In the genomic region with DNA sequence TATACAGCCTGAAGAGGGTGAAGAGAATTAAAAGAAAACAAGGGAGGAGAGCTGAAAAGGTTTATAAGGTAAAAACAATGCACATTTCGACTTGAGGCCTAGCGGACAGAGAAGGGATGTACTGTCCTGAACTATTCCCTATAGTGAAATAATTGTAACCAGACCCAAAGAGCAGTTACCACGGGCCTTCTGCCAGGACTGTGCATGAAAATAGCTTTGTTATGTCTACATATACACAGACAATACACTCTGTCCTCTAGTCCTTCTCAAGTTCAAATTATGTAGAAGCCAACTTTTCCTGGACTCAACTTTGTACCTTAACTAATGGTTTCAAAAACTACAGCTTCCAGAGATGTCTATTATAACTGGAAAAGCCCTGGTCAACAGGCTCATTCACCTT, we compare ENCODE assay signal across 13 cellular contexts.
A peak's percentile ranks its signal among the peaks of the same experiment; 100 is the strongest.
DNase-seq lines count a peak whose midpoint lies in the region; ATAC-seq and TF ChIP-seq lines count a peak whose summit lies in the region.
"Had no signal": no experiment of that assay in that cellular context is flagged by ENCODE, and none has a peak within 500 bp of the region (broad histone marks: within the 10 kb centered on the region; RNA-seq: fewer than 3 reads in every experiment).

No MANE protein-coding gene starts in this region.

- no peaks in the 10 kb centered on the region for H3K9me3 ChIP-seq in aorta (ENCODE audit: control insufficient read depth, low read length)

- H3K4me3 ChIP-seq in coronary artery (no peak overlapping the region), foreskin fibroblast (ENCODE audit: low read depth in 1 of 2, low read length in 2 of 2) (no peak overlapping the region), aorta (ENCODE audit: low read length in 2 of 2) (no peak overlapping the region)
- H3K4me3 ChIP-seq: PC-9 had no signal

- intact Hi-C loops in aorta (cut with DNase I), result no loop called here

- ATAC-seq in aorta (ENCODE audit: low FRiP score), result no peak

- 16% methylated on average over 3 of the region's 3 CpGs for WGBS in aorta, 2 donors

- H3K4me1 ChIP-seq in aorta (ENCODE audit: control insufficient read depth in 1 of 2, insufficient read depth in 2 of 2, low read length in 2 of 2), result peaks cover 6 to 14% of the 10 kb centered on the region in 2 donors

- no peaks in the 10 kb centered on the region for H3K27me3 ChIP-seq in aorta (ENCODE audit: control insufficient read depth in 1 of 2, insufficient read depth in 2 of 2, low read length in 1 of 2)

- TF ChIP-seq CTCF in coronary artery (IDR thresholded peaks at IDR 0.05) (no peak), foreskin fibroblast (IDR thresholded peaks at IDR 0.05; ENCODE audit: low read depth, low read length) (no peak)

- peak; percentile 7 for DNase-seq in LHCN-M2 (ENCODE audit: low read depth)
- DNase-seq in coronary artery (ENCODE audit: low spot score), result no peak
- peak; percentile 30 to 75 for DNase-seq in foreskin fibroblast
- no peak for DNase-seq in aorta
- DNase-seq in T1000 (lab: John Stamatoyannopoulos, UW), result no peak
- DNase-seq in effector CD8-positive, alpha-beta T cell (lab: John Stamatoyannopoulos, UW), result no peak
- no peak for DNase-seq in COR-L47 (lab: John Stamatoyannopoulos, UW)
- DNase-seq: C1 segment of cervical spinal cord, DMS53, NCI-H146, NCI-H2107, NCI-H226, PC-9 had no signal

- no peaks in the 10 kb centered on the region for H3K36me3 ChIP-seq in aorta (ENCODE audit: control insufficient read depth in 1 of 2, insufficient read depth in 2 of 2, low read length in 1 of 2)

- peak overlapping the region; percentile 19 to 46 for H3K27ac ChIP-seq in coronary artery
- peak overlapping the region; percentile 3 to 82 for H3K27ac ChIP-seq in aorta (ENCODE audit: low read depth in 1 of 2, low read length in 2 of 2)
- H3K27ac ChIP-seq: PC-9 had no signal

Comparison
In these comparisons a context has a peak if more than half of its experiments do, and no peak if none do; other contexts are left out.
1. DNase-seq: peak in LHCN-M2 (single experiment) and foreskin fibroblast (2 of 2); none in coronary artery (single experiment), aorta (0 of 2), T1000 (single experiment), effector CD8-positive, alpha-beta T cell (single experiment) and COR-L47 (single experiment).